12 cellular contexts compared by ENCODE assay signal in the genomic region with DNA sequence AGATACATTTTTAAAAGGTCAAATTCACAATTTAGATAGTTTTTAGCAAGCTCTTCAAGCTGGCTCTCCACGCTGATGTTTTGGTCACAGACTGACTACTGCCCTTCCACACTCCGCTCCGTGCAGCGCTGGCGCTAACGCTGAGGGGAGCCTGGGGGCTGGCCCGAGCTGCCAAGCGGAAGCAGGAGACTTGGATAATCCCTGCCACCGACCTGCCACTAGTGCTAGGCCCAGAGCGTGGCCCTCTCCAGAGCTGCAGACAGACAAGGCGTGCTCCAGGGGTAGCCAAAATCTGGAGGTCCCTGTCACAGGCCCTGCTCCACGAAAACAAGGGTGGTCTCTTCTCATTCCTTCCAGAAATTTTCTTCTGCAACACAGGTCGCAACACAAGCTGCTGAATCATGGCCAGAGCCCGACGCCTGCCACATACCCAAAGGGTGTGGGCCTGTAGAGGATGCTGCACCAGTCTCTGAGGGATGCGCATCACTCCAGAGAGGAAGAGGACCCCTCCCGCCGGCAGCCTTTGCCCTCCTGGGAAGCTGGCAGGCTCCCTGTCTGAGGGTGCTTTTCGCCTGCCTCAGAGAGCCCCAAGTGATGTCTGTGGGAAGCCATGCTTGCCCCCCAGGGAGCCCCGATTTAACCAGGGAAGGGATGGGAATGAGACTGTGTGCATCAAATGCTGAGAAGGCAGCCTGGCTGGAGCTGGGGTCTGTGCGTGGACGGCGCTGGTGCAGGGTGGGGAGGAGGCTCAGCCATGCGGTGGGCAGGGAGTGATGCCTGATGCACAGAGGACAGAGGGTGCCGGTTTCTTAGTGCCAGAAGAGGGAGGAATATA. TPM values are rescaled to one million over a fixed set of nuclear protein-coding genes. Genes with fewer than 3 reads are reported as not detected.
DNase-seq lines count a peak whose midpoint lies in the region; ATAC-seq and TF ChIP-seq lines count a peak whose summit lies in the region.
"Had no signal": no experiment of that assay in that cellular context is flagged by ENCODE, and none has a peak within 500 bp of the region (broad histone marks: within the 10 kb centered on the region; RNA-seq: fewer than 3 reads in every experiment).

No MANE protein-coding gene starts in this region.

- no peaks in the 10 kb centered on the region for H3K9me3 Mint-ChIP-seq in chondrocyte (ENCODE audit: low read depth)
- H3K9me3 Mint-ChIP-seq: stimulated activated naive CD8-positive, alpha-beta T cell treated with anti-CD3 and anti-CD28 coated beads, Interleukin-15, Interleukin-2, amounts not matched to agents 100 ng/mL and 50 ng/mL, for 24 hours had no signal

- peak; percentile 67 for ATAC-seq in IMR-90 (ENCODE audit: low read depth)
- ATAC-seq in left lung, result peak; percentile 29
- ATAC-seq in GM18873 (IDR thresholded peaks at IDR 0.05; ENCODE audit: low FRiP score, unreplicated experiment), result no peak
- ATAC-seq: foreskin keratinocyte had no signal

- H3K4me3 ChIP-seq in IMR-90 (ENCODE audit: insufficient read depth, low read depth, low read length), result no peak overlapping the region
- no peak overlapping the region for H3K4me3 ChIP-seq in left lung
- H3K4me3 ChIP-seq in stomach, result no peak overlapping the region

- H2AK9ac ChIP-seq in IMR-90 (replicated peaks; ENCODE audit: low read depth, low read length, poor library complexity), result peak overlapping the region; percentile 79

- peak overlapping the region; percentile 34 for H4K5ac ChIP-seq in IMR-90 (ENCODE audit: low read depth, low read length)

- peak overlapping the region; percentile 87 for H4K91ac ChIP-seq in IMR-90 (ENCODE audit: insufficient read depth, low read depth, low read length)

- H2BK5ac ChIP-seq in IMR-90 (ENCODE audit: low read depth, low read length, poor library complexity, severe bottlenecking), result peak overlapping the region; percentile 74

- peak overlapping the region; percentile 92 for H3K23ac ChIP-seq in IMR-90 (ENCODE audit: low read depth, low read length)

- no peaks in the 10 kb centered on the region for H3K27me3 ChIP-seq in IMR-90 (ENCODE audit: control insufficient read depth, insufficient read depth, low read length)
- no peaks in the 10 kb centered on the region for H3K27me3 ChIP-seq in left lung
- H3K27me3 ChIP-seq in stomach, result no peaks in the 10 kb centered on the region
- H3K27me3 ChIP-seq: foreskin keratinocyte, neutrophil had no signal

- peaks cover 47% of the 10 kb centered on the region for H3K36me3 ChIP-seq in IMR-90 (ENCODE audit: control insufficient read depth, insufficient read depth, low read length)
- peaks cover 0 to 98% of the 10 kb centered on the region in 2 donors for H3K36me3 ChIP-seq in left lung
- peaks cover 32 to 94% (median 82%) of the 10 kb centered on the region in 4 donors for H3K36me3 ChIP-seq in stomach

- H3K4me1 Mint-ChIP-seq in chondrocyte (ENCODE audit: low read depth), result peaks cover 25% of the 10 kb centered on the region

- H2BK15ac ChIP-seq in IMR-90 (ENCODE audit: low read depth, low read length), result peak overlapping the region; percentile 82; the same call in 2 of the 3 replicates

- H3K18ac ChIP-seq in IMR-90 (ENCODE audit: low read depth, low read length), result peak overlapping the region; percentile 64

- peak overlapping the region; percentile 44 for H3K14ac ChIP-seq in IMR-90 (replicated peaks; ENCODE audit: low read depth, low read length)

- H3K9ac ChIP-seq in IMR-90 (ENCODE audit: low read depth, low read length), result peak overlapping the region; percentile 66

- dilution Hi-C loops in IMR-90 (cut with HindIII; ENCODE audit: low sequenced_read_pairs, unreplicated experiment), result no loop called here

- DNase-seq in IMR-90 (peak; percentile 35), chondrocyte (ENCODE audit: low spot score) (no peak), left lung (peak in 1 of 2 donors; percentile 70), stomach (no peak), NCI-H2107 treated with DMSO at 0.1 percent for 48 hours (lab: John Stamatoyannopoulos, UW; ENCODE audit: unreplicated experiment) (no peak), DMS53 (lab: John Stamatoyannopoulos, UW) (no peak)
- DNase-seq: activated effector memory CD4-positive, alpha-beta T cell treated with anti-CD3 and anti-CD28 coated beads, Interleukin-2, amount 50 U/mL, for 16 hours; foreskin keratinocyte; NCI-H1930 had no signal

- peak overlapping the region; percentile 41 for H3K4me2 ChIP-seq in IMR-90 (ENCODE audit: low read depth, low read length)

- peak overlapping the region; percentile 8 for H2AFZ ChIP-seq in IMR-90 (replicated peaks; ENCODE audit: low read length, poor library complexity)

- WGBS in IMR-90 (ENCODE audit: extremely low coverage in 2 of 2, insufficient read length in 1 of 2), 2 experiments, result 47% methylated on average over 5 of the region's 25 CpGs; no CpG with 5 or more reads in 1 of the 2 experiments
- WGBS in stomach, 5 donors, result 74 to 83% (median 80%) methylated on average over 20 to 25 of the region's 25 CpGs

- H3K27ac ChIP-seq in IMR-90 (ENCODE audit: insufficient read depth, low read length), result peak overlapping the region; percentile 97
- peak overlapping the region; percentile 37 to 56 for H3K27ac ChIP-seq in left lung
- peak overlapping the region in 4 of 5 donors; percentile 38 to 78 (median 68) for H3K27ac ChIP-seq in stomach
- H3K27ac ChIP-seq: foreskin keratinocyte, neutrophil had no signal

- H3K79me1 ChIP-seq in IMR-90 (ENCODE audit: low read depth in 1 of 2, low read length in 2 of 2), result peaks cover 39 to 82% of the 10 kb centered on the region in 2 experiments; a peak in 3 of 4 replicates

- in situ Hi-C loops in IMR-90 (cut with MboI; ENCODE audit: low sequenced_read_pairs), result no loop called here

- no peak overlapping the region for H3K4me3 Mint-ChIP-seq in chondrocyte (ENCODE audit: unreplicated experiment)
- H3K4me3 Mint-ChIP-seq: stimulated activated naive CD8-positive, alpha-beta T cell treated with anti-CD3 and anti-CD28 coated beads, Interleukin-15, Interleukin-2, amounts not matched to agents 100 ng/mL and 50 ng/mL, for 24 hours had no signal

- intact Hi-C loops in IMR-90 (cut with micrococcal nuclease), result loop anchor here (1.0 to 2.0 kb wide), 2 partner anchors 27 to 31 kb away; a partner anchor contains a TSS
- intact Hi-C loops in left lung (cut with DNase I), result no loop called here
- intact Hi-C loops in stomach (cut with DNase I; ENCODE audit: low total_unique reads), result no loop called here

- TF ChIP-seq POLR2A in IMR-90 (IDR thresholded peaks at IDR 0.05; ENCODE audit: low read depth, low read length) (no peak), stomach (IDR thresholded peaks at IDR 0.05) (no peak)

- no peak for TF ChIP-seq CTCF in IMR-90 (conservative IDR thresholded peaks at IDR 0.05; ENCODE audit: low read depth, low read length)
- no peak for TF ChIP-seq CTCF in chondrocyte (IDR thresholded peaks at IDR 0.05)
- no peak for TF ChIP-seq CTCF in left lung (IDR thresholded peaks at IDR 0.05)
- no peak for TF ChIP-seq CTCF in stomach (IDR thresholded peaks at IDR 0.05)

- peak overlapping the region; percentile 58; the same call in 1 of the 2 replicates for H2BK20ac ChIP-seq in IMR-90 (ENCODE audit: low read depth, low read length)

- peaks cover 6% of the 10 kb centered on the region for H3K36me3 Mint-ChIP-seq in chondrocyte (ENCODE audit: low read depth)

- TF ChIP-seq EP300 in stomach (IDR thresholded peaks at IDR 0.05), result no peak

- TF ChIP-seq RAD21 in IMR-90 (IDR thresholded peaks at IDR 0.05; ENCODE audit: low read length), result no peak; the same call in 1 of the 2 replicates

- H3K27ac Mint-ChIP-seq in chondrocyte (ENCODE audit: unreplicated experiment), result peak overlapping the region; percentile 85
- H3K27ac Mint-ChIP-seq: stimulated activated naive CD8-positive, alpha-beta T cell treated with anti-CD3 and anti-CD28 coated beads, Interleukin-15, Interleukin-2, amounts not matched to agents 100 ng/mL and 50 ng/mL, for 24 hours had no signal

- CTCF ChIA-PET in IMR-90 (lab: Yijun Ruan, JAX), result interaction anchor here (1.0 to 2.2 kb wide), 2 partner anchors 32 to 132 kb away, joined by 5 to 11 read pairs; no protein-coding TSS in a partner anchor

- peaks cover 41% of the 10 kb centered on the region for H3K9me1 ChIP-seq in IMR-90 (ENCODE audit: insufficient read depth, low read length)

- H3K56ac ChIP-seq in IMR-90 (ENCODE audit: extremely low read depth, insufficient read depth, low read length), result peak overlapping the region; percentile 68

- peaks cover 34% of the 10 kb centered on the region for H4K20me1 ChIP-seq in IMR-90 (ENCODE audit: insufficient read depth, low read length)

- H3K4me1 ChIP-seq in IMR-90 (ENCODE audit: control insufficient read depth, insufficient read depth, low read length) (peaks cover 32% of the 10 kb centered on the region), left lung (peaks cover 4 to 9% of the 10 kb centered on the region in 2 donors), stomach (peaks cover 6 to 71% (median 38%) of the 10 kb centered on the region in 4 donors)
- H3K4me1 ChIP-seq: foreskin keratinocyte had no signal

- H3K27me3 Mint-ChIP-seq in chondrocyte (ENCODE audit: low read depth), result no peaks in the 10 kb centered on the region
- H3K27me3 Mint-ChIP-seq: stimulated activated naive CD8-positive, alpha-beta T cell treated with anti-CD3 and anti-CD28 coated beads, Interleukin-15, Interleukin-2, amounts not matched to agents 100 ng/mL and 50 ng/mL, for 24 hours had no signal

- H3K9me3 ChIP-seq in IMR-90 (ENCODE audit: control insufficient read depth, insufficient read depth, low read length), result no peaks in the 10 kb centered on the region
- H3K9me3 ChIP-seq in left lung, result no peaks in the 10 kb centered on the region
- H3K9me3 ChIP-seq in stomach, result no peaks in the 10 kb centered on the region
- H3K9me3 ChIP-seq: neutrophil had no signal

- H4K8ac ChIP-seq in IMR-90 (ENCODE audit: low read depth in 2 of 2, low read length in 2 of 2), result peak overlapping the region; percentile 74 to 77; a peak in 3 of 4 replicates

- POLR2A ChIA-PET in IMR-90 (lab: Charles Lee; ENCODE audit: unreplicated experiment), result no interaction called here

- BruUV-seq in IMR-90 (replicated peaks; lab: Mats Ljungman, UMichigan), result no TSS peak

- H3K4ac ChIP-seq in IMR-90 (ENCODE audit: low read depth, low read length), result peak overlapping the region; percentile 89

- H2AK5ac ChIP-seq in IMR-90 (ENCODE audit: low read depth, low read length), result peak overlapping the region; percentile 92

- H2BK120ac ChIP-seq in IMR-90 (ENCODE audit: low read depth, low read length), result peak overlapping the region; percentile 84

RNA-seq across cellular contexts. Expression of a gene that starts 21.6 kb away (rescaled TPM):
- total RNA-seq in IMR-90 (2012; rRNA removed), result 0.54 and 1.4 TPM in 2 replicates
- polyA plus RNA-seq in IMR-90 (2012; rRNA removed), result 4.9 and 5.6 TPM in 2 replicates
- 2.2 and 2.4 TPM in 2 replicates for polyA plus RNA-seq in IMR-90 (2012; cell fraction: cytosol; rRNA removed)
- polyA plus RNA-seq in IMR-90 (2012; cell fraction: nucleus; rRNA removed; ENCODE audit: low replicate concordance), result 34.4 and 78.7 TPM in 2 replicates
- 7.2 to 11.9 TPM (median 10.5 TPM) in 3 replicates for total RNA-seq in chondrocyte
- 10 to 100 TPM in 1 of 2 donors, 1 to 10 TPM in 1; 8.8 to 40.9 TPM for total RNA-seq in left lung
- total RNA-seq in stomach, result 100 to 1,000 TPM in 1 of 5 donors, 10 to 100 TPM in 4; 27.2 to 143 (median 54.8) TPM
- 10 to 100 TPM; 34.5 to 50.4 (median 44.0) TPM for polyA plus RNA-seq in stomach

RNA-seq across cellular contexts. Expression of a gene that starts 31.0 kb away (rescaled TPM):
- total RNA-seq in IMR-90 (2012; rRNA removed) (1.4 and 1.7 TPM in 2 replicates), chondrocyte (5.6 to 6.5 TPM (median 6.1 TPM) in 3 replicates), left lung (1 to 10 TPM; 5.0 to 6.6 TPM), stomach (10 to 100 TPM in 3 of 5 donors, 1 to 10 TPM in 2; 3.6 to 60.8 (median 13.8) TPM)
- polyA plus RNA-seq in IMR-90 (2012; rRNA removed) (3.1 TPM in 2 replicates), stomach (1 to 10 TPM; 4.3 to 5.0 (median 4.7) TPM)
- 2.2 and 3.0 TPM in 2 replicates for polyA plus RNA-seq in IMR-90 (2012; cell fraction: cytosol; rRNA removed)
- polyA plus RNA-seq in IMR-90 (2012; cell fraction: nucleus; rRNA removed; ENCODE audit: low replicate concordance), result 27.6 and 28.8 TPM in 2 replicates

RNA-seq across cellular contexts. Expression of a gene that starts 32.1 kb away (rescaled TPM):
- 297 and 375 TPM in 2 replicates for total RNA-seq in IMR-90 (2012; rRNA removed)
- 1,140 and 1,276 TPM in 2 replicates for polyA plus RNA-seq in IMR-90 (2012; rRNA removed)
- 644 and 1,099 TPM in 2 replicates for polyA plus RNA-seq in IMR-90 (2012; cell fraction: cytosol; rRNA removed)
- polyA plus RNA-seq in IMR-90 (2012; cell fraction: nucleus; rRNA removed; ENCODE audit: low replicate concordance), result 285 and 599 TPM in 2 replicates
- total RNA-seq in chondrocyte, result 202 to 224 TPM (median 204 TPM) in 3 replicates
- 100 to 1,000 TPM; 163 to 190 TPM for total RNA-seq in left lung
- 100 to 1,000 TPM in 4 of 5 donors, 10 to 100 TPM in 1; 22.2 to 474 (median 130) TPM for total RNA-seq in stomach
- polyA plus RNA-seq in stomach, result 100 to 1,000 TPM; 490 to 524 (median 492) TPM

RNA-seq across cellular contexts. Expression of a gene that starts 42.2 kb away (rescaled TPM):
- total RNA-seq in IMR-90 (2012; rRNA removed) (42.5 and 46.7 TPM in 2 replicates), chondrocyte (53.5 to 65.5 TPM (median 57.7 TPM) in 3 replicates), left lung (10 to 100 TPM; 64.6 to 69.0 TPM), stomach (100 to 1,000 TPM in 2 of 5 donors, 10 to 100 TPM in 3; 28.6 to 235 (median 85.9) TPM)
- polyA plus RNA-seq in IMR-90 (2012; rRNA removed) (111 and 165 TPM in 2 replicates), stomach (10 to 100 TPM; 27.7 to 34.4 (median 31.2) TPM)
- polyA plus RNA-seq in IMR-90 (2012; cell fraction: cytosol; rRNA removed), result 75.6 and 136 TPM in 2 replicates
- polyA plus RNA-seq in IMR-90 (2012; cell fraction: nucleus; rRNA removed; ENCODE audit: low replicate concordance), result 170 and 215 TPM in 2 replicates

Comparison
In these comparisons a context has a peak if more than half of its experiments do, and no peak if none do; other contexts are left out.
1. H3K27ac ChIP-seq: peak in every context shown above with its lines; median percentile 97 in IMR-90; 68 in stomach; 46 in left lung.